Comparison of ENCODE assay signal across 8 cellular contexts in the genomic region with DNA sequence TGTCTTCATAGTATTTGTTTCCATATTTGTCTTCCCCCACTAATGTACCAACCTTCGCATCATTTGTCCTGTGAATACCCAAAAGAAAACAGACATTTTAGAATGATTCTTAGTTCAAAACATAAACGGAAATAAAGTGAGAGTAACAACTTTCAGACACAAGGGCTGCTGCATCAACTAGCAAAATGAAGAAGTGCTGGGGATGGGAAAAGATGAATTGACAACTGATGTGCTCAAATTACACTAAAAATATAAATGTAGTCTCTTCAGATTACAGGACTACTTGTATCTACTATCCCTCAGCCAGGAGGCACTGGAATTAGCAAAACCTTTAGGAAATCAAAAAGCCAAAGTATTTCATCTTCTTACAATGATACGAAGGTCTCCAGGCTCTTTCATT. TPM values are rescaled to one million over a fixed set of nuclear protein-coding genes. Genes with fewer than 3 reads are reported as not detected.
DNase-seq lines count a peak whose midpoint lies in the region; ATAC-seq, FAIRE-seq and TF ChIP-seq lines count a peak whose summit lies in the region.

No MANE protein-coding gene starts in this region.

- H3K4me1 ChIP-seq in GM12878 (ENCODE audit: control insufficient read depth, insufficient read depth, low read length) (no peaks in the 10 kb centered on the region), mesendoderm (ENCODE audit: control insufficient read depth, low read depth, low read length) (no peaks in the 10 kb centered on the region), aorta (ENCODE audit: control insufficient read depth in 1 of 2, insufficient read depth in 2 of 2, low read length in 2 of 2) (no peaks in the 10 kb centered on the region)

- no peak for TF ChIP-seq CTCF in GM12878 (IDR thresholded peaks at IDR 0.05 in 2 of 3, conservative IDR thresholded peaks at IDR 0.05 in 1 of 3; ENCODE audit: control insufficient read depth in 2 of 3, extremely low read depth in 1 of 3, insufficient read depth in 1 of 3, low read depth in 3 of 3, low read length in 3 of 3)

- H3K36me3 ChIP-seq in GM12878 (ENCODE audit: control insufficient read depth in 2 of 2, insufficient read depth in 2 of 2, low read length in 1 of 2) = 0 out of 4 replicates have a peak, but pooled peaks cover 0 to 3% of the 10 kb centered on the region in 2 experiments
- H3K36me3 ChIP-seq in mesendoderm (ENCODE audit: control insufficient read depth, insufficient read depth, low read length) = no peaks in the 10 kb centered on the region
- no peaks in the 10 kb centered on the region for H3K36me3 ChIP-seq in aorta (ENCODE audit: control insufficient read depth in 1 of 2, insufficient read depth in 2 of 2, low read length in 1 of 2)

- no peak overlapping the region for H4K8ac ChIP-seq in mesendoderm (ENCODE audit: low read depth, low read length)

- no peak for TF ChIP-seq RAD21 in GM12878 (IDR thresholded peaks at IDR 0.05; ENCODE audit: insufficient read depth, low read depth, low read length)

- DNase-seq in stimulated activated naive CD8-positive, alpha-beta T cell treated with anti-CD3 and anti-CD28 coated beads, Interleukin-15, Interleukin-2, amounts not matched to agents 100 U/mL and 50 U/mL, for 24 hours = no peak
- DNase-seq in GM12878 (ENCODE audit: low read depth, low spot score) = no peak
- no peak for DNase-seq in mesendoderm
- no peak for DNase-seq in aorta
- no peak for DNase-seq in posterior vena cava (ENCODE audit: low spot score)
- DNase-seq in NCI-H446 (lab: John Stamatoyannopoulos, UW) = no peak
- no peak for DNase-seq in posterior cingulate gyrus

- no peaks in the 10 kb centered on the region; the same call in 2 of the 3 replicates for H3K9me3 ChIP-seq in GM12878 (replicated peaks; ENCODE audit: control insufficient read depth, insufficient read depth, low read length)
- no peaks in the 10 kb centered on the region for H3K9me3 ChIP-seq in aorta (ENCODE audit: control insufficient read depth, low read length)

- H2BK15ac ChIP-seq in mesendoderm (replicated peaks; ENCODE audit: low read depth) = no peak overlapping the region

- H3K4me1 Mint-ChIP-seq in stimulated activated naive CD8-positive, alpha-beta T cell treated with anti-CD3 and anti-CD28 coated beads, Interleukin-15, Interleukin-2, amounts not matched to agents 100 ng/mL and 50 ng/mL, for 24 hours (ENCODE audit: low read depth) = peaks cover 60% of the 10 kb centered on the region

- BruUV-seq in GM12878 (replicated peaks; lab: Mats Ljungman, UMichigan) = TSS peak; percentile 62

- H3K27ac ChIP-seq in GM12878 (ENCODE audit: control insufficient read depth, insufficient read depth) (peak overlapping the region; percentile 63), mesendoderm (ENCODE audit: low read depth, low read length) (no peak overlapping the region), aorta (ENCODE audit: low read depth in 1 of 2, low read length in 2 of 2) (no peak overlapping the region)

- no peaks in the 10 kb centered on the region for H3K27me3 Mint-ChIP-seq in stimulated activated naive CD8-positive, alpha-beta T cell treated with anti-CD3 and anti-CD28 coated beads, Interleukin-15, Interleukin-2, amounts not matched to agents 100 ng/mL and 50 ng/mL, for 24 hours

- peak overlapping the region; percentile 88 for H2AFZ ChIP-seq in GM12878 (ENCODE audit: control insufficient read depth, low read depth, low read length)

- peaks cover 35% of the 10 kb centered on the region for H3K36me3 Mint-ChIP-seq in stimulated activated naive CD8-positive, alpha-beta T cell treated with anti-CD3 and anti-CD28 coated beads, Interleukin-15, Interleukin-2, amounts not matched to agents 100 ng/mL and 50 ng/mL, for 24 hours (ENCODE audit: low read depth)

- H2BK120ac ChIP-seq in mesendoderm (ENCODE audit: low read depth, low read length) = no peak overlapping the region

- no peaks in the 10 kb centered on the region for H4K20me1 ChIP-seq in GM12878 (ENCODE audit: control insufficient read depth, insufficient read depth)

- H3K79me1 ChIP-seq in mesendoderm (ENCODE audit: low read length) = peaks cover 3% of the 10 kb centered on the region

- peak overlapping the region; percentile 93 for H3K4me3 Mint-ChIP-seq in stimulated activated naive CD8-positive, alpha-beta T cell treated with anti-CD3 and anti-CD28 coated beads, Interleukin-15, Interleukin-2, amounts not matched to agents 100 ng/mL and 50 ng/mL, for 24 hours

- no peak overlapping the region for H3K4ac ChIP-seq in mesendoderm (ENCODE audit: low read depth, low read length)

- H3K79me2 ChIP-seq in GM12878 (ENCODE audit: control insufficient read depth, insufficient read depth, low read length) (peaks cover 44% of the 10 kb centered on the region), mesendoderm (ENCODE audit: control insufficient read depth, insufficient read depth, low read length) (no peaks in the 10 kb centered on the region)

- no peak for TF ChIP-seq EP300 in GM12878 (IDR thresholded peaks at IDR 0.05; ENCODE audit: borderline replicate concordance in 1 of 2, control insufficient read depth in 1 of 2, low read depth in 2 of 2, low read length in 2 of 2)

- H3K56ac ChIP-seq in mesendoderm (ENCODE audit: low read length) = peak overlapping the region; percentile 96

- no peak overlapping the region for H3K18ac ChIP-seq in mesendoderm (ENCODE audit: low read length)

- POLR2A ChIA-PET in GM12878 (lab: Charles Lee) = interaction anchor here (0.5 to 1.1 kb wide), 4 partner anchors 17 to 566 kb away, joined by 3 to 7 read pairs (median 4); no protein-coding TSS in a partner anchor

- SMC1A ChIA-PET in GM12878 (lab: Charles Lee; ENCODE audit: uncharacterized antibody, unreplicated experiment) = interaction anchor here (1.8 kb wide), 1 partner anchor 12 kb away, joined by 13 read pairs; no protein-coding TSS in a partner anchor

- intact Hi-C loops in GM12878 (cut with micrococcal nuclease; ENCODE audit: unreplicated experiment) = loop anchor here (5.0 to 10.0 kb wide), 2 partner anchors 170 to 1328 kb away; a partner anchor contains a TSS
- intact Hi-C loops in aorta (cut with DNase I) = no loop called here
- intact Hi-C loops in posterior vena cava (cut with DNase I) = no loop called here
- intact Hi-C loops in posterior cingulate gyrus (cut with DNase I) = no loop called here

- H3K4me2 ChIP-seq in GM12878 (ENCODE audit: control insufficient read depth, insufficient read depth) = peak overlapping the region; percentile 67
- peak overlapping the region; percentile 89 for H3K4me2 ChIP-seq in mesendoderm (ENCODE audit: low read length)

- H3K23ac ChIP-seq in mesendoderm (ENCODE audit: low read length) = no peak overlapping the region

- H3K4me3 ChIP-seq in GM12878 = peak overlapping the region; percentile 85
- H3K4me3 ChIP-seq in mesendoderm (ENCODE audit: low read length) = peak overlapping the region; percentile 94
- peak overlapping the region; percentile 70 to 82 for H3K4me3 ChIP-seq in aorta (ENCODE audit: low read length in 2 of 2)

- H3K27ac Mint-ChIP-seq in stimulated activated naive CD8-positive, alpha-beta T cell treated with anti-CD3 and anti-CD28 coated beads, Interleukin-15, Interleukin-2, amounts not matched to agents 100 ng/mL and 50 ng/mL, for 24 hours = peak overlapping the region; percentile 93

- 1% methylated on average over 3 of the region's 3 CpGs for WGBS in GM12878 (ENCODE audit: insufficient coverage, insufficient replicate concordance, low lambda C conversion rate, missing lambda C conversion rate)
- WGBS in mesendoderm (ENCODE audit: extremely low coverage, insufficient coverage, low lambda C conversion rate) = no CpG with 5 or more reads among the region's 3 CpGs
- 19 to 30% methylated on average over 3 of the region's 3 CpGs for WGBS in aorta, 2 donors

- peaks cover 11% of the 10 kb centered on the region for H3K9me3 Mint-ChIP-seq in stimulated activated naive CD8-positive, alpha-beta T cell treated with anti-CD3 and anti-CD28 coated beads, Interleukin-15, Interleukin-2, amounts not matched to agents 100 ng/mL and 50 ng/mL, for 24 hours

- no peak for TF ChIP-seq POLR2A in GM12878 (IDR thresholded peaks at IDR 0.05; ENCODE audit: low read depth, low read length)

- H2BK5ac ChIP-seq in mesendoderm (ENCODE audit: low read length) = no peak overlapping the region

- no peak for FAIRE-seq in GM12878 (lab: Jason Lieb, UNC)

- CTCF ChIA-PET in GM12878 (lab: Yijun Ruan, JAX) = no interaction called here

- in situ Hi-C loops in GM12878 (cut with MboI) = no loop called here

- no peaks in the 10 kb centered on the region for H3K27me3 ChIP-seq in GM12878 (replicated peaks in 1 of 2; ENCODE audit: control insufficient read depth in 2 of 2, insufficient read depth in 2 of 2, low read length in 1 of 2)
- H3K27me3 ChIP-seq in mesendoderm (ENCODE audit: insufficient read depth, low read length, poor library complexity) = no peaks in the 10 kb centered on the region
- H3K27me3 ChIP-seq in aorta (ENCODE audit: control insufficient read depth in 1 of 2, insufficient read depth in 2 of 2, low read length in 1 of 2) = no peaks in the 10 kb centered on the region

- RAD21 ChIA-PET in GM12878 (lab: Charles Lee; ENCODE audit: unreplicated experiment) = interaction anchor here (1.4 kb wide), 1 partner anchor 71 kb away, joined by 5 read pairs; a partner anchor contains a TSS

- H3K9ac ChIP-seq in GM12878 (ENCODE audit: control insufficient read depth, insufficient read depth, low read length) = peak overlapping the region; percentile 80
- peak overlapping the region; percentile 84 for H3K9ac ChIP-seq in mesendoderm (ENCODE audit: low read length)

- no peak overlapping the region for H2AK5ac ChIP-seq in mesendoderm (ENCODE audit: low read length)

- no peak overlapping the region for H4K5ac ChIP-seq in mesendoderm (ENCODE audit: low read length)

- no peak for ATAC-seq in stimulated activated naive CD8-positive, alpha-beta T cell treated with anti-CD3 and anti-CD28 coated beads, Interleukin-15, Interleukin-2, amounts not matched to agents 100 U/mL and 50 U/mL, for 24 hours
- ATAC-seq in GM12878 (peak; percentile 2; the same call in 1 of the 3 replicates), aorta (ENCODE audit: low FRiP score) (no peak)

RNA-seq across cellular contexts. Expression of a gene that starts 0.7 kb away (rescaled TPM):
- total RNA-seq in GM12878 (2013; cell fraction: nucleolus; rRNA removed) = 13.5 and 16.1 TPM in 2 replicates
- 157 and 162 TPM in 2 replicates for total RNA-seq in GM12878 (2014; rRNA removed)
- 242 and 244 TPM in 2 replicates for total RNA-seq in GM12878 (2014; rRNA removed; fragmentation: Illumina TruSeq; extraction: Trizol)
- total RNA-seq in GM12878 (2021) = 140 and 141 TPM in 2 replicates
- 70.1 TPM for polyA plus RNA-seq in GM12878 (2011; ENCODE audit: low read depth)
- 282 and 351 TPM in 2 replicates for polyA plus RNA-seq in GM12878 (2011; rRNA removed)
- polyA plus RNA-seq in GM12878 (2011; cell fraction: cytosol; rRNA removed) = 174 and 286 TPM in 2 replicates
- polyA plus RNA-seq in GM12878 (2011; cell fraction: nucleus; rRNA removed) = 94.1 and 94.2 TPM in 2 replicates
- 177 and 220 TPM in 2 replicates for polyA plus RNA-seq in GM12878 (2012)
- 296 and 308 TPM in 2 replicates for polyA plus RNA-seq in GM12878 (2014; fragmentation: Illumina TruSeq; extraction: Trizol)
- polyA plus RNA-seq in GM12878 (2014; fragmentation: Nextera tagmentation; extraction: Ambion mirVana) = 1,000 to 10,000 TPM in 1 of 2 experiments, 100 to 1,000 TPM in 1; 917 to 1,021 TPM
- 180 and 181 TPM in 2 replicates for polyA plus RNA-seq in GM12878 (2014; rRNA removed)
- 100 to 1,000 TPM; 432 to 453 TPM for polyA plus RNA-seq in GM12878 (2016; fragmentation: Nextera tagmentation; extraction: Ambion mirVana)
- 81.2 and 151 TPM in 2 replicates for polyA minus RNA-seq in GM12878 (2011; rRNA and poly(A)+ RNA removed)
- polyA minus RNA-seq in GM12878 (2011; cell fraction: cytosol; rRNA and poly(A)+ RNA removed) = 53.5 and 58.1 TPM in 2 replicates
- 14.0 and 20.7 TPM in 2 replicates for polyA minus RNA-seq in GM12878 (2011; cell fraction: nucleus; rRNA and poly(A)+ RNA removed)
- polyA plus RNA-seq in mesendoderm (2013, experiment 1 of 2) = 188 TPM
- polyA plus RNA-seq in mesendoderm (2013, experiment 2 of 2) = 180 TPM
- total RNA-seq in aorta = 10 to 100 TPM; 53.9 to 61.7 TPM
- polyA plus RNA-seq in aorta = 100 to 1,000 TPM in 1 of 2 donors, 10 to 100 TPM in 1; 90.1 to 118 TPM
- total RNA-seq in posterior vena cava = 10 to 100 TPM; 81.0 to 86.5 TPM
